20 cellular contexts compared by ENCODE assay signal in the genomic region with DNA sequence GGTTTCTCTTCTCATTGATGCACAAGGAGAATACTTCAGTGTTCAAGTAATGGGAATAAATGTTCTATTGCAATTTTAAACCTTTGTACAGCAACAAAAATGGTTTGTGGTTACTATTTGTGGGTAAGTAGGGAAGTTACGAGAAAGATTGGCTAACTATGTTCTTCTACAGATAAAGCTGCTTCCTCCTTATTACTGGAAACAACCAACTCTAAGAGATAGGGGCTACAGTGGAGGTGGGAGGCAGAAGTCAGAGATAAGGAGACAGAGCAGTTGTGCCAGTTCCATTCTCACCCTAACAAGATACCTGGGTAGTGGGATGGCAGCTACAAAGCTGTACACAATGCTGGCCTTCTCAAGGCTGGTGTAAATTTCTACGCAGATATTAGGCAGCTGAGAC. TPM values are rescaled to one million over a fixed set of nuclear protein-coding genes. Genes with fewer than 3 reads are reported as not detected.
DNase-seq lines count a peak whose midpoint lies in the region; ATAC-seq, FAIRE-seq and TF ChIP-seq lines count a peak whose summit lies in the region.
"Had no signal": no experiment of that assay in that cellular context is flagged by ENCODE, and none has a peak within 500 bp of the region (broad histone marks: within the 10 kb centered on the region; RNA-seq: fewer than 3 reads in every experiment).

No MANE protein-coding gene starts in this region.

- FAIRE-seq in HepG2 (lab: Jason Lieb, UNC): no peak
- FAIRE-seq: bronchial epithelial cell had no signal

- H3K9me3 ChIP-seq in right lobe of liver (no peaks in the 10 kb centered on the region), HepG2 (ENCODE audit: low read length) (no peaks in the 10 kb centered on the region), upper lobe of right lung (no peaks in the 10 kb centered on the region)
- H3K9me3 ChIP-seq: stomach had no signal

- H3K9ac ChIP-seq in HepG2 (ENCODE audit: insufficient read depth, low read depth, low read length): no peak overlapping the region

- no peaks in the 10 kb centered on the region for H3K36me3 ChIP-seq in right lobe of liver
- H3K36me3 ChIP-seq in HepG2 (replicated peaks in 1 of 2; ENCODE audit: control insufficient read depth in 1 of 2, insufficient read depth in 2 of 2, low read length in 2 of 2): no peaks in the 10 kb centered on the region
- H3K36me3 ChIP-seq in upper lobe of right lung: no peaks in the 10 kb centered on the region
- H3K36me3 ChIP-seq: stomach, WERI-Rb-1 had no signal

- intact Hi-C loops in right lobe of liver (cut with DNase I) (no loop called here), HepG2 (cut with micrococcal nuclease; ENCODE audit: unreplicated experiment) (no loop called here), upper lobe of right lung (cut with DNase I) (no loop called here)

- H3K4me3 ChIP-seq in right lobe of liver (no peak overlapping the region), HepG2 (replicated peaks in 1 of 3; ENCODE audit: insufficient read depth in 1 of 3, low read depth in 2 of 3, low read length in 3 of 3) (no peak overlapping the region), fibroblast of villous mesenchyme (ENCODE audit: low read depth, low read length) (no peak overlapping the region), upper lobe of right lung (no peak overlapping the region)
- H3K4me3 ChIP-seq: stomach had no signal

- in situ Hi-C loops in HepG2 (cut with HindIII; ENCODE audit: extremely low pct_ligation_motif_present, low pct_unique_long_range_greater_than_20kb): no loop called here

- no peaks in the 10 kb centered on the region for H3K79me2 ChIP-seq in HepG2 (ENCODE audit: insufficient read depth, low read length)

- POLR2A ChIA-PET in HepG2 (lab: Yijun Ruan, JAX): no interaction called here

- DNase-seq in right lobe of liver (no peak), HepG2 (ENCODE audit: low spot score) (no peak), SIG-M5 treated with dmso at 0.1 percent for 504 hours (lab: John Stamatoyannopoulos, UW; ENCODE audit: unreplicated experiment) (peak; percentile 90), fibroblast of villous mesenchyme (ENCODE audit: low read depth) (peak; percentile 39), upper lobe of right lung (no peak)
- DNase-seq in stimulated activated CD4-positive, alpha-beta T cell treated with anti-CD3 and anti-CD28 coated beads, Interleukin-4, amount 100 ng/mL, for 4 hours: no peak
- DNase-seq in activated CD4-positive, CD25-positive, alpha-beta regulatory T cell treated with anti-CD3 and anti-CD28 coated beads, Interleukin-2, amount 50 U/mL, for 72 hours: no peak
- DNase-seq: activated naive CD4-positive, alpha-beta T cell treated with anti-CD3 and anti-CD28 coated beads, Interleukin-2, amount 50 U/mL, for 16 hours; DMS 273 treated with DMSO at 0.1 percent for 48 hours; effector memory CD4-positive, alpha-beta T cell; foreskin fibroblast; mesenchymal stem cell; NCI-H2029 treated with DMSO at 0.1 percent for 48 hours; SHP77; stomach; WERI-Rb-1 had no signal

- H3K27me3 ChIP-seq in right lobe of liver: no peaks in the 10 kb centered on the region
- H3K27me3 ChIP-seq in HepG2 (ENCODE audit: control insufficient read depth in 1 of 2, insufficient read depth in 2 of 2, low read length in 2 of 2): no peaks in the 10 kb centered on the region
- H3K27me3 ChIP-seq in upper lobe of right lung: no peaks in the 10 kb centered on the region
- H3K27me3 ChIP-seq: stomach had no signal

- CTCF ChIA-PET in HepG2 (lab: Yijun Ruan, JAX; ENCODE audit: low intra/inter-chr PET ratio, low total read pairs): no interaction called here

- TF ChIP-seq POLR2A in right lobe of liver (IDR thresholded peaks at IDR 0.05) (no peak), HepG2 (IDR thresholded peaks at IDR 0.05; ENCODE audit: insufficient read depth in 1 of 2, low read depth in 2 of 2, low read length in 2 of 2) (no peak)

- no peak for TF ChIP-seq CTCF in right lobe of liver (IDR thresholded peaks at IDR 0.05)
- no peak for TF ChIP-seq CTCF in HepG2 (CRISPR knock-in tag; IDR thresholded peaks at IDR 0.05)
- TF ChIP-seq CTCF in fibroblast of villous mesenchyme (IDR thresholded peaks at IDR 0.05; ENCODE audit: insufficient read depth, low read depth, low read length): no peak
- no peak for TF ChIP-seq CTCF in upper lobe of right lung (IDR thresholded peaks at IDR 0.05)

- TF ChIP-seq RAD21 in HepG2 (CRISPR knock-in tag; IDR thresholded peaks at IDR 0.05): no peak

- TF ChIP-seq EP300 in HepG2 (IDR thresholded peaks at IDR 0.05; ENCODE audit: low read depth in 2 of 2, low read length in 2 of 2) (no peak), HepG2 (CRISPR knock-in tag; IDR thresholded peaks at IDR 0.05; ENCODE audit: borderline replicate concordance) (no peak)

- H2AFZ ChIP-seq in HepG2 (ENCODE audit: low read length): no peak overlapping the region

- H3K4me1 ChIP-seq in right lobe of liver (no peaks in the 10 kb centered on the region), HepG2 (ENCODE audit: insufficient read depth, low read length) (peaks cover 9% of the 10 kb centered on the region), upper lobe of right lung (no peaks in the 10 kb centered on the region)
- H3K4me1 ChIP-seq: stomach had no signal

- no peaks in the 10 kb centered on the region for H4K20me1 ChIP-seq in HepG2 (ENCODE audit: insufficient read depth, low read length)

- WGBS in right lobe of liver (ENCODE audit: insufficient coverage, low coverage, low lambda C conversion rate, missing lambda C conversion rate): 79% methylated on average over 2 of the region's 2 CpGs
- WGBS in HepG2 (ENCODE audit: low lambda C conversion rate): 96% methylated on average over 2 of the region's 2 CpGs

- BruUV-seq in HepG2 (replicated peaks; lab: Mats Ljungman, UMichigan): no TSS peak

- H3K4me2 ChIP-seq in HepG2 (ENCODE audit: low read depth, low read length): no peak overlapping the region

- H3K27ac ChIP-seq in right lobe of liver: no peak overlapping the region
- no peak overlapping the region for H3K27ac ChIP-seq in HepG2 (ENCODE audit: extremely low read length, insufficient read depth, low read length)
- no peak overlapping the region for H3K27ac ChIP-seq in upper lobe of right lung
- H3K27ac ChIP-seq: WERI-Rb-1 had no signal

- ATAC-seq in right lobe of liver (peak in 3 of 4 donors; percentile 14 to 22 (median 18)), HepG2 (no peak), upper lobe of right lung (peak; percentile 83), HG02938 (IDR thresholded peaks at IDR 0.05; ENCODE audit: unreplicated experiment) (no peak)
- ATAC-seq: HCT116, sciatic nerve had no signal

RNA-seq across cellular contexts. Expression of gene NOXRED1, which starts 16.2 kb away (rescaled TPM):
- total RNA-seq in right lobe of liver (under 1 TPM in 4 of 6 experiments, not detected in 2; 0.20 to 0.47 (median 0.37) TPM), HepG2 (2016; rRNA removed; fragmentation: Illumina TruSeq; extraction: Trizol) (0.24 TPM in 1 of 2 replicates, not detected in the other), fibroblast of villous mesenchyme (under 0.01 TPM in 2 replicates), upper lobe of right lung (0.55 TPM)
- total RNA-seq in HepG2 (2016; cell fraction: cytosol; rRNA removed; fragmentation: Illumina TruSeq; extraction: Trizol; ENCODE audit: low read depth): 0.20 and 0.35 TPM in 2 replicates
- total RNA-seq in HepG2 (2016; cell fraction: insoluble cytoplasmic fraction; rRNA removed; fragmentation: Illumina TruSeq; extraction: Trizol): 0.09 and 0.17 TPM in 2 replicates
- total RNA-seq in HepG2 (2016; cell fraction: membrane; rRNA removed; fragmentation: Illumina TruSeq; extraction: Trizol): 0.12 and 0.17 TPM in 2 replicates
- 0.38 and 0.43 TPM in 2 replicates for total RNA-seq in HepG2 (2016; cell fraction: nucleus; rRNA removed; fragmentation: Illumina TruSeq; extraction: Trizol)
- polyA plus RNA-seq in HepG2 (2011; rRNA removed): 0.41 and 0.71 TPM in 2 replicates
- polyA plus RNA-seq in HepG2 (2011; cell fraction: cytosol; rRNA removed): 0.08 and 0.10 TPM in 2 replicates
- polyA plus RNA-seq in HepG2 (2011; cell fraction: nucleus; rRNA removed): 1.8 and 2.3 TPM in 2 replicates
- polyA plus RNA-seq in HepG2 (2012): 0.65 and 0.83 TPM in 2 replicates
- not detected in 2 replicates for polyA plus RNA-seq in HepG2 (2016; cell fraction: cytosol; fragmentation: Illumina TruSeq; extraction: Trizol; ENCODE audit: low read depth)
- polyA plus RNA-seq in HepG2 (2016; cell fraction: insoluble cytoplasmic fraction; fragmentation: Illumina TruSeq; extraction: Trizol; ENCODE audit: low read depth): 0.12 TPM in 1 of 2 replicates, not detected in the other
- 0.12 TPM in 1 of 2 replicates, not detected in the other for polyA plus RNA-seq in HepG2 (2016; cell fraction: membrane; fragmentation: Illumina TruSeq; extraction: Trizol; ENCODE audit: low read depth)
- polyA plus RNA-seq in HepG2 (2016; cell fraction: nucleus; fragmentation: Illumina TruSeq; extraction: Trizol; ENCODE audit: insufficient read depth, low read depth): 0.67 and 1.4 TPM in 2 replicates
- 0.23 and 0.42 TPM in 2 replicates for polyA minus RNA-seq in HepG2 (2011; rRNA and poly(A)+ RNA removed; ENCODE audit: low replicate concordance)
- polyA minus RNA-seq in HepG2 (2011; cell fraction: cytosol; rRNA and poly(A)+ RNA removed): not detected in 2 replicates
- 0.62 and 1.5 TPM in 2 replicates for polyA minus RNA-seq in HepG2 (2011; cell fraction: nucleus; rRNA and poly(A)+ RNA removed)

RNA-seq across cellular contexts. Expression of gene SAMD15, which starts 30.0 kb away (rescaled TPM):
- total RNA-seq in right lobe of liver: under 1 TPM in 4 of 6 experiments, not detected in 2; 0.12 to 0.42 (median 0.31) TPM
- 1.3 and 2.0 TPM in 2 replicates for total RNA-seq in HepG2 (2016; rRNA removed; fragmentation: Illumina TruSeq; extraction: Trizol)
- 0.40 TPM in 1 of 2 replicates, not detected in the other for total RNA-seq in HepG2 (2016; cell fraction: cytosol; rRNA removed; fragmentation: Illumina TruSeq; extraction: Trizol; ENCODE audit: low read depth)
- 1.4 and 3.0 TPM in 2 replicates for total RNA-seq in HepG2 (2016; cell fraction: insoluble cytoplasmic fraction; rRNA removed; fragmentation: Illumina TruSeq; extraction: Trizol)
- total RNA-seq in HepG2 (2016; cell fraction: membrane; rRNA removed; fragmentation: Illumina TruSeq; extraction: Trizol): 0.10 and 0.49 TPM in 2 replicates
- total RNA-seq in HepG2 (2016; cell fraction: nucleus; rRNA removed; fragmentation: Illumina TruSeq; extraction: Trizol): 1.1 TPM in 2 replicates
- polyA plus RNA-seq in HepG2 (2011; rRNA removed): 0.09 TPM in 2 replicates
- 0.11 TPM in 1 of 2 replicates, not detected in the other for polyA plus RNA-seq in HepG2 (2011; cell fraction: cytosol; rRNA removed)
- polyA plus RNA-seq in HepG2 (2011; cell fraction: nucleus; rRNA removed): 0.05 and 0.24 TPM in 2 replicates
- polyA plus RNA-seq in HepG2 (2012): 0.05 TPM in 1 of 2 replicates, not detected in the other
- 0.11 TPM in 1 of 2 replicates, not detected in the other for polyA plus RNA-seq in HepG2 (2016; cell fraction: cytosol; fragmentation: Illumina TruSeq; extraction: Trizol; ENCODE audit: low read depth)
- 0.82 and 1.2 TPM in 2 replicates for polyA plus RNA-seq in HepG2 (2016; cell fraction: insoluble cytoplasmic fraction; fragmentation: Illumina TruSeq; extraction: Trizol; ENCODE audit: low read depth)
- polyA plus RNA-seq in HepG2 (2016; cell fraction: membrane; fragmentation: Illumina TruSeq; extraction: Trizol; ENCODE audit: low read depth): 0.07 and 0.10 TPM in 2 replicates
- polyA plus RNA-seq in HepG2 (2016; cell fraction: nucleus; fragmentation: Illumina TruSeq; extraction: Trizol; ENCODE audit: insufficient read depth, low read depth): 0.47 and 0.82 TPM in 2 replicates
- 0.51 TPM in 1 of 2 replicates, not detected in the other for polyA minus RNA-seq in HepG2 (2011; rRNA and poly(A)+ RNA removed; ENCODE audit: low replicate concordance)
- polyA minus RNA-seq in HepG2 (2011; cell fraction: cytosol; rRNA and poly(A)+ RNA removed): not detected in 2 replicates
- 0.39 TPM in 1 of 2 replicates, not detected in the other for polyA minus RNA-seq in HepG2 (2011; cell fraction: nucleus; rRNA and poly(A)+ RNA removed)
- 1.3 and 1.6 TPM in 2 replicates for total RNA-seq in fibroblast of villous mesenchyme
- 0.41 TPM for total RNA-seq in upper lobe of right lung

RNA-seq across cellular contexts. Expression of gene TMED8, which starts 30.3 kb away (rescaled TPM):
- total RNA-seq in right lobe of liver (1 to 10 TPM; 2.5 to 4.4 (median 3.1) TPM), HepG2 (2016; rRNA removed; fragmentation: Illumina TruSeq; extraction: Trizol) (11.7 and 17.5 TPM in 2 replicates), fibroblast of villous mesenchyme (9.3 and 12.5 TPM in 2 replicates), upper lobe of right lung (11.3 TPM)
- 0.71 TPM in 2 replicates for total RNA-seq in HepG2 (2016; cell fraction: cytosol; rRNA removed; fragmentation: Illumina TruSeq; extraction: Trizol; ENCODE audit: low read depth)
- 11.1 and 18.2 TPM in 2 replicates for total RNA-seq in HepG2 (2016; cell fraction: insoluble cytoplasmic fraction; rRNA removed; fragmentation: Illumina TruSeq; extraction: Trizol)
- 4.1 and 4.7 TPM in 2 replicates for total RNA-seq in HepG2 (2016; cell fraction: membrane; rRNA removed; fragmentation: Illumina TruSeq; extraction: Trizol)
- 8.0 and 8.7 TPM in 2 replicates for total RNA-seq in HepG2 (2016; cell fraction: nucleus; rRNA removed; fragmentation: Illumina TruSeq; extraction: Trizol)
- polyA plus RNA-seq in HepG2 (2011; rRNA removed): 4.7 and 6.0 TPM in 2 replicates
- polyA plus RNA-seq in HepG2 (2011; cell fraction: cytosol; rRNA removed): 3.0 and 4.2 TPM in 2 replicates
- polyA plus RNA-seq in HepG2 (2011; cell fraction: nucleus; rRNA removed): 2.7 and 3.4 TPM in 2 replicates
- 5.0 and 5.4 TPM in 2 replicates for polyA plus RNA-seq in HepG2 (2012)
- 0.28 and 0.33 TPM in 2 replicates for polyA plus RNA-seq in HepG2 (2016; cell fraction: cytosol; fragmentation: Illumina TruSeq; extraction: Trizol; ENCODE audit: low read depth)
- 10.5 and 10.6 TPM in 2 replicates for polyA plus RNA-seq in HepG2 (2016; cell fraction: insoluble cytoplasmic fraction; fragmentation: Illumina TruSeq; extraction: Trizol; ENCODE audit: low read depth)
- polyA plus RNA-seq in HepG2 (2016; cell fraction: membrane; fragmentation: Illumina TruSeq; extraction: Trizol; ENCODE audit: low read depth): 1.5 and 1.7 TPM in 2 replicates
- 8.9 and 9.4 TPM in 2 replicates for polyA plus RNA-seq in HepG2 (2016; cell fraction: nucleus; fragmentation: Illumina TruSeq; extraction: Trizol; ENCODE audit: insufficient read depth, low read depth)
- 12.8 and 15.2 TPM in 2 replicates for polyA minus RNA-seq in HepG2 (2011; rRNA and poly(A)+ RNA removed; ENCODE audit: low replicate concordance)
- polyA minus RNA-seq in HepG2 (2011; cell fraction: cytosol; rRNA and poly(A)+ RNA removed): 7.1 and 8.6 TPM in 2 replicates
- polyA minus RNA-seq in HepG2 (2011; cell fraction: nucleus; rRNA and poly(A)+ RNA removed): 5.3 and 7.1 TPM in 2 replicates

RNA-seq across cellular contexts. Expression of gene VIPAS39, which starts 50.2 kb away (rescaled TPM):
- 1 to 10 TPM; 7.2 to 9.9 (median 8.6) TPM for total RNA-seq in right lobe of liver
- total RNA-seq in HepG2 (2016; rRNA removed; fragmentation: Illumina TruSeq; extraction: Trizol): 13.3 and 14.9 TPM in 2 replicates
- total RNA-seq in HepG2 (2016; cell fraction: cytosol; rRNA removed; fragmentation: Illumina TruSeq; extraction: Trizol; ENCODE audit: low read depth): 2.6 and 2.8 TPM in 2 replicates
- total RNA-seq in HepG2 (2016; cell fraction: insoluble cytoplasmic fraction; rRNA removed; fragmentation: Illumina TruSeq; extraction: Trizol): 12.8 and 14.5 TPM in 2 replicates
- 6.3 and 6.8 TPM in 2 replicates for total RNA-seq in HepG2 (2016; cell fraction: membrane; rRNA removed; fragmentation: Illumina TruSeq; extraction: Trizol)
- 11.3 and 15.3 TPM in 2 replicates for total RNA-seq in HepG2 (2016; cell fraction: nucleus; rRNA removed; fragmentation: Illumina TruSeq; extraction: Trizol)
- polyA plus RNA-seq in HepG2 (2011; rRNA removed): 18.7 and 21.5 TPM in 2 replicates
- 11.6 and 15.0 TPM in 2 replicates for polyA plus RNA-seq in HepG2 (2011; cell fraction: cytosol; rRNA removed)
- polyA plus RNA-seq in HepG2 (2011; cell fraction: nucleus; rRNA removed): 15.9 and 19.5 TPM in 2 replicates
- 9.7 and 11.4 TPM in 2 replicates for polyA plus RNA-seq in HepG2 (2012)
- polyA plus RNA-seq in HepG2 (2016; cell fraction: cytosol; fragmentation: Illumina TruSeq; extraction: Trizol; ENCODE audit: low read depth): 1.7 and 1.8 TPM in 2 replicates
- polyA plus RNA-seq in HepG2 (2016; cell fraction: insoluble cytoplasmic fraction; fragmentation: Illumina TruSeq; extraction: Trizol; ENCODE audit: low read depth): 14.7 and 15.7 TPM in 2 replicates
- 3.7 and 4.4 TPM in 2 replicates for polyA plus RNA-seq in HepG2 (2016; cell fraction: membrane; fragmentation: Illumina TruSeq; extraction: Trizol; ENCODE audit: low read depth)
- 14.0 and 16.4 TPM in 2 replicates for polyA plus RNA-seq in HepG2 (2016; cell fraction: nucleus; fragmentation: Illumina TruSeq; extraction: Trizol; ENCODE audit: insufficient read depth, low read depth)
- 18.9 and 21.0 TPM in 2 replicates for polyA minus RNA-seq in HepG2 (2011; rRNA and poly(A)+ RNA removed; ENCODE audit: low replicate concordance)
- 9.8 and 11.7 TPM in 2 replicates for polyA minus RNA-seq in HepG2 (2011; cell fraction: cytosol; rRNA and poly(A)+ RNA removed)
- polyA minus RNA-seq in HepG2 (2011; cell fraction: nucleus; rRNA and poly(A)+ RNA removed): 29.2 and 34.9 TPM in 2 replicates
- 20.3 and 29.8 TPM in 2 replicates for total RNA-seq in fibroblast of villous mesenchyme
- total RNA-seq in upper lobe of right lung: 14.5 TPM

RNA-seq across cellular contexts. Expression of gene AHSA1, which starts 50.7 kb away (rescaled TPM):
- 100 to 1,000 TPM in 1 of 6 experiments, 10 to 100 TPM in 5; 40.6 to 114 (median 77.6) TPM for total RNA-seq in right lobe of liver
- 241 and 310 TPM in 2 replicates for total RNA-seq in HepG2 (2016; rRNA removed; fragmentation: Illumina TruSeq; extraction: Trizol)
- total RNA-seq in HepG2 (2016; cell fraction: cytosol; rRNA removed; fragmentation: Illumina TruSeq; extraction: Trizol; ENCODE audit: low read depth): 46.4 and 46.6 TPM in 2 replicates
- total RNA-seq in HepG2 (2016; cell fraction: insoluble cytoplasmic fraction; rRNA removed; fragmentation: Illumina TruSeq; extraction: Trizol): 247 and 307 TPM in 2 replicates
- 65.3 and 71.9 TPM in 2 replicates for total RNA-seq in HepG2 (2016; cell fraction: membrane; rRNA removed; fragmentation: Illumina TruSeq; extraction: Trizol)
- 99.7 and 100 TPM in 2 replicates for total RNA-seq in HepG2 (2016; cell fraction: nucleus; rRNA removed; fragmentation: Illumina TruSeq; extraction: Trizol)
- 113 and 118 TPM in 2 replicates for polyA plus RNA-seq in HepG2 (2011; rRNA removed)
- 126 and 174 TPM in 2 replicates for polyA plus RNA-seq in HepG2 (2011; cell fraction: cytosol; rRNA removed)
- 40.9 and 53.0 TPM in 2 replicates for polyA plus RNA-seq in HepG2 (2011; cell fraction: nucleus; rRNA removed)
- polyA plus RNA-seq in HepG2 (2012): 114 and 118 TPM in 2 replicates
- polyA plus RNA-seq in HepG2 (2016; cell fraction: cytosol; fragmentation: Illumina TruSeq; extraction: Trizol; ENCODE audit: low read depth): 26.2 TPM in 2 replicates
- 395 TPM in 2 replicates for polyA plus RNA-seq in HepG2 (2016; cell fraction: insoluble cytoplasmic fraction; fragmentation: Illumina TruSeq; extraction: Trizol; ENCODE audit: low read depth)
- 42.3 and 47.2 TPM in 2 replicates for polyA plus RNA-seq in HepG2 (2016; cell fraction: membrane; fragmentation: Illumina TruSeq; extraction: Trizol; ENCODE audit: low read depth)
- polyA plus RNA-seq in HepG2 (2016; cell fraction: nucleus; fragmentation: Illumina TruSeq; extraction: Trizol; ENCODE audit: insufficient read depth, low read depth): 170 and 191 TPM in 2 replicates
- polyA minus RNA-seq in HepG2 (2011; rRNA and poly(A)+ RNA removed; ENCODE audit: low replicate concordance): 102 and 240 TPM in 2 replicates
- polyA minus RNA-seq in HepG2 (2011; cell fraction: cytosol; rRNA and poly(A)+ RNA removed): 59.2 and 65.4 TPM in 2 replicates
- polyA minus RNA-seq in HepG2 (2011; cell fraction: nucleus; rRNA and poly(A)+ RNA removed): 32.2 and 49.9 TPM in 2 replicates
- total RNA-seq in fibroblast of villous mesenchyme: 57.0 and 88.9 TPM in 2 replicates
- 120 TPM for total RNA-seq in upper lobe of right lung

Comparison
In these comparisons a context has a peak if more than half of its experiments do, and no peak if none do; other contexts are left out.
1. ATAC-seq: peak in right lobe of liver (3 of 4) and upper lobe of right lung (single experiment); none in HepG2 (single experiment) and HG02938 (single experiment).
2. DNase-seq: peak in SIG-M5 treated with dmso at 0.1 percent for 504 hours (single experiment) and fibroblast of villous mesenchyme (single experiment); none in right lobe of liver (0 of 3), HepG2 (single experiment), upper lobe of right lung (single experiment), stimulated activated CD4-positive, alpha-beta T cell treated with anti-CD3 and anti-CD28 coated beads, Interleukin-4, amount 100 ng/mL, for 4 hours (0 of 2) and activated CD4-positive, CD25-positive, alpha-beta regulatory T cell treated with anti-CD3 and anti-CD28 coated beads, Interleukin-2, amount 50 U/mL, for 72 hours (single experiment).